ENCODE assay signal across 1 cellular context in genomic region chr17:6711681-6712057, GRCh38.
TF ChIP-seq lines count a peak whose summit lies in the region.

No MANE protein-coding gene starts in this region.

TF ChIP-seq in HepG2, 621 proteins besides CTCF, POLR2A, EP300 and RAD21 (continued from another document and continues in another):
- TF ChIP-seq ZNF704 (CRISPR knock-in tag; IDR thresholded peaks at IDR 0.05; ENCODE audit: borderline replicate concordance) (no peak), FOXP4 (CRISPR knock-in tag; IDR thresholded peaks at IDR 0.05) (peak; percentile 26), ZNF362 (CRISPR knock-in tag; IDR thresholded peaks at IDR 0.05; ENCODE audit: borderline replicate concordance) (no peak), NFIC (IDR thresholded peaks at IDR 0.05; ENCODE audit: low read length) (no peak), ZNF7 (CRISPR knock-in tag; IDR thresholded peaks at IDR 0.05) (no peak), TARDBP (CRISPR knock-in tag; IDR thresholded peaks at IDR 0.05) (peak; percentile 26; the same call in 1 of the 2 replicates), ZSCAN30 (CRISPR knock-in tag; IDR thresholded peaks at IDR 0.05) (no peak), ZNF367 (CRISPR knock-in tag; IDR thresholded peaks at IDR 0.05; ENCODE audit: borderline replicate concordance) (0 out of 2 replicates have a peak, but pooled peaks have one; percentile 40), KDM5B (CRISPR knock-in tag; IDR thresholded peaks at IDR 0.05; ENCODE audit: borderline replicate concordance) (no peak), MAFF (IDR thresholded peaks at IDR 0.05; ENCODE audit: low read depth, low read length) (no peak), TBX2 (CRISPR knock-in tag; IDR thresholded peaks at IDR 0.05; ENCODE audit: borderline replicate concordance) (peak; percentile 9; the same call in 1 of the 2 replicates), THRA (CRISPR knock-in tag; IDR thresholded peaks at IDR 0.05; ENCODE audit: borderline replicate concordance) (peak; percentile 68; the same call in 1 of the 2 replicates), ZNF224 (CRISPR knock-in tag; IDR thresholded peaks at IDR 0.05) (no peak), RELA (CRISPR knock-in tag; IDR thresholded peaks at IDR 0.05) (no peak), NR1H2 (CRISPR knock-in tag; IDR thresholded peaks at IDR 0.05; ENCODE audit: borderline replicate concordance, low read depth) (no peak), RFXAP (CRISPR knock-in tag; IDR thresholded peaks at IDR 0.05; ENCODE audit: borderline replicate concordance) (peak; percentile 49; the same call in 1 of the 2 replicates), PHF21A (CRISPR knock-in tag; IDR thresholded peaks at IDR 0.05) (0 out of 2 replicates have a peak, but pooled peaks have one; percentile 9), XBP1 (CRISPR knock-in tag; IDR thresholded peaks at IDR 0.05) (no peak), RFX1 (IDR thresholded peaks at IDR 0.05) (no peak), MTF1 (CRISPR knock-in tag; IDR thresholded peaks at IDR 0.05) (no peak), PCBP2 (optimal IDR thresholded peaks at IDR 0.05; ENCODE audit: low read depth, low read length, poor library complexity, severe bottlenecking) (no peak), HNF4G (IDR thresholded peaks at IDR 0.05; ENCODE audit: borderline replicate concordance, low read depth, low read length) (no peak), HNF4G (CRISPR knock-in tag; IDR thresholded peaks at IDR 0.05; ENCODE audit: borderline replicate concordance, low read depth) (no peak), RNF219 (CRISPR knock-in tag; IDR thresholded peaks at IDR 0.05) (no peak), TBL1XR1 (IDR thresholded peaks at IDR 0.05; ENCODE audit: borderline replicate concordance, low read length, partially characterized antibody) (peak; percentile 18), ZNF629 (CRISPR knock-in tag; conservative IDR thresholded peaks at IDR 0.05) (no peak), HNF1B (CRISPR knock-in tag; IDR thresholded peaks at IDR 0.05) (no peak; the same call in 1 of the 2 replicates), ERF (CRISPR knock-in tag; IDR thresholded peaks at IDR 0.05) (no peak), ZFP37 (CRISPR knock-in tag; IDR thresholded peaks at IDR 0.05; ENCODE audit: borderline replicate concordance) (no peak), CBFB (CRISPR knock-in tag; IDR thresholded peaks at IDR 0.05) (0 out of 2 replicates have a peak, but pooled peaks have one; percentile 22), SP4 (CRISPR knock-in tag; IDR thresholded peaks at IDR 0.05) (no peak), TP53 (CRISPR knock-in tag; conservative IDR thresholded peaks at IDR 0.05) (0 out of 2 replicates have a peak, but pooled peaks have one; percentile 46), ZNF749 (CRISPR knock-in tag; IDR thresholded peaks at IDR 0.05; ENCODE audit: borderline replicate concordance) (no peak), MTF2 (CRISPR knock-in tag; IDR thresholded peaks at IDR 0.05; ENCODE audit: borderline replicate concordance) (0 out of 2 replicates have a peak, but pooled peaks have one; percentile 21), ZSCAN21 (CRISPR knock-in tag; IDR thresholded peaks at IDR 0.05; ENCODE audit: borderline replicate concordance) (peak; percentile 31; the same call in 1 of the 2 replicates), SOX6 (IDR thresholded peaks at IDR 0.05) (no peak), SOX6 (CRISPR knock-in tag; IDR thresholded peaks at IDR 0.05) (0 out of 2 replicates have a peak, but pooled peaks have one; percentile 6), THAP8 (CRISPR knock-in tag; IDR thresholded peaks at IDR 0.05; ENCODE audit: borderline replicate concordance) (no peak), CSRNP1 (CRISPR knock-in tag; IDR thresholded peaks at IDR 0.05) (no peak), TFDP1 (CRISPR knock-in tag; IDR thresholded peaks at IDR 0.05; ENCODE audit: borderline replicate concordance) (no peak), THAP9 (CRISPR knock-in tag; IDR thresholded peaks at IDR 0.05; ENCODE audit: borderline replicate concordance) (no peak), ELK4 (CRISPR knock-in tag; IDR thresholded peaks at IDR 0.05; ENCODE audit: borderline replicate concordance) (no peak), BCL6 (CRISPR knock-in tag; IDR thresholded peaks at IDR 0.05) (peak; percentile 69), ZBTB8A (CRISPR knock-in tag; IDR thresholded peaks at IDR 0.05; ENCODE audit: borderline replicate concordance, low read depth) (no peak), NRL (CRISPR knock-in tag; IDR thresholded peaks at IDR 0.05; ENCODE audit: borderline replicate concordance) (0 out of 2 replicates have a peak, but pooled peaks have one; percentile 3), ZNF350 (CRISPR knock-in tag; IDR thresholded peaks at IDR 0.05; ENCODE audit: borderline replicate concordance, low read depth) (no peak)
